Comparison of ENCODE assay signal across 2 cellular contexts in the genomic region with DNA sequence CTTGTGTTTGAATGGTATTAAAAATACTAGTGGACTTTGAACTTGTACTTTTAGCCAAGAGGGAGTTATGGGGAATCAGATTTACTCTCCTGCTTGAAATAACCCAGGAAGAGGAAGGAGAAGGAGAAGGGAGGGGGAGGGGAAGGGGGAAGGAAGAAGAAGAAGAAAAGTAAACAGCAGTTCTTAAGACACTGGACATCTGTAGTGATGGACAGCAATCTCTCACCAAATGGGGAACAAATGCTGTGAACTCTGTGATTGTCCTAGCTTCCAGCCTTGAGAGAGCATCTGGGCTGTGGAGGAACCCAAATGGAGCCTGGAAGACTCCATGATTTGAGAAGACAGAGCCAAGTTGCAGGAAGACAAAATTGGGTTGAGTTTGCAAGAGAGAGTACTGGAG.
A peak's percentile ranks its signal among the peaks of the same experiment; 100 is the strongest.
TF ChIP-seq lines count a peak whose summit lies in the region.

No MANE protein-coding gene starts in this region.

TF ChIP-seq in K562, 482 proteins besides CTCF, POLR2A, EP300 and RAD21 (continued from another document):
- TF ChIP-seq, protein P1, sequence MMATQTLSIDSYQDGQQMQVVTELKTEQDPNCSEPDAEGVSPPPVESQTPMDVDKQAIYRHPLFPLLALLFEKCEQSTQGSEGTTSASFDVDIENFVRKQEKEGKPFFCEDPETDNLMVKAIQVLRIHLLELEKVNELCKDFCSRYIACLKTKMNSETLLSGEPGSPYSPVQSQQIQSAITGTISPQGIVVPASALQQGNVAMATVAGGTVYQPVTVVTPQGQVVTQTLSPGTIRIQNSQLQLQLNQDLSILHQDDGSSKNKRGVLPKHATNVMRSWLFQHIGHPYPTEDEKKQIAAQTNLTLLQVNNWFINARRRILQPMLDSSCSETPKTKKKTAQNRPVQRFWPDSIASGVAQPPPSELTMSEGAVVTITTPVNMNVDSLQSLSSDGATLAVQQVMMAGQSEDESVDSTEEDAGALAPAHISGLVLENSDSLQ (IDR thresholded peaks at IDR 0.05) = peak; percentile 38; the same call in 1 of the 2 replicates
- TF ChIP-seq CHD2 (IDR thresholded peaks at IDR 0.05; ENCODE audit: low read depth, low read length) = no peak
- no peak for TF ChIP-seq ZNF445 (CRISPR knock-in tag; IDR thresholded peaks at IDR 0.05; ENCODE audit: low read depth)

TF ChIP-seq in SK-N-SH treated with all-trans-retinoic acid at 6 μM for 48 hours, 23 proteins besides CTCF, POLR2A, EP300 and RAD21 (continued from another document):
- TF ChIP-seq, protein P2, sequence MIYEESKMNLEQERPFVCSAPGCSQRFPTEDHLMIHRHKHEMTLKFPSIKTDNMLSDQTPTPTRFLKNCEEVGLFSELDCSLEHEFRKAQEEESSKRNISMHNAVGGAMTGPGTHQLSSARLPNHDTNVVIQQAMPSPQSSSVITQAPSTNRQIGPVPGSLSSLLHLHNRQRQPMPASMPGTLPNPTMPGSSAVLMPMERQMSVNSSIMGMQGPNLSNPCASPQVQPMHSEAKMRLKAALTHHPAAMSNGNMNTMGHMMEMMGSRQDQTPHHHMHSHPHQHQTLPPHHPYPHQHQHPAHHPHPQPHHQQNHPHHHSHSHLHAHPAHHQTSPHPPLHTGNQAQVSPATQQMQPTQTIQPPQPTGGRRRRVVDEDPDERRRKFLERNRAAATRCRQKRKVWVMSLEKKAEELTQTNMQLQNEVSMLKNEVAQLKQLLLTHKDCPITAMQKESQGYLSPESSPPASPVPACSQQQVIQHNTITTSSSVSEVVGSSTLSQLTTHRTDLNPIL (CRISPR knock-in tag; IDR thresholded peaks at IDR 0.05; ENCODE audit: low read depth) = no peak
- TF ChIP-seq RARB (CRISPR knock-in tag; IDR thresholded peaks at IDR 0.05) (no peak), SNAI2 (CRISPR knock-in tag; IDR thresholded peaks at IDR 0.05) (no peak), ZNF70 (CRISPR knock-in tag; IDR thresholded peaks at IDR 0.05) (no peak), ARNTL (CRISPR knock-in tag; IDR thresholded peaks at IDR 0.05; ENCODE audit: borderline replicate concordance, low read depth) (no peak), GLIS3 (CRISPR knock-in tag; IDR thresholded peaks at IDR 0.05) (no peak), TOX (CRISPR knock-in tag; IDR thresholded peaks at IDR 0.05; ENCODE audit: borderline replicate concordance) (no peak)
- TF ChIP-seq, protein P3, sequence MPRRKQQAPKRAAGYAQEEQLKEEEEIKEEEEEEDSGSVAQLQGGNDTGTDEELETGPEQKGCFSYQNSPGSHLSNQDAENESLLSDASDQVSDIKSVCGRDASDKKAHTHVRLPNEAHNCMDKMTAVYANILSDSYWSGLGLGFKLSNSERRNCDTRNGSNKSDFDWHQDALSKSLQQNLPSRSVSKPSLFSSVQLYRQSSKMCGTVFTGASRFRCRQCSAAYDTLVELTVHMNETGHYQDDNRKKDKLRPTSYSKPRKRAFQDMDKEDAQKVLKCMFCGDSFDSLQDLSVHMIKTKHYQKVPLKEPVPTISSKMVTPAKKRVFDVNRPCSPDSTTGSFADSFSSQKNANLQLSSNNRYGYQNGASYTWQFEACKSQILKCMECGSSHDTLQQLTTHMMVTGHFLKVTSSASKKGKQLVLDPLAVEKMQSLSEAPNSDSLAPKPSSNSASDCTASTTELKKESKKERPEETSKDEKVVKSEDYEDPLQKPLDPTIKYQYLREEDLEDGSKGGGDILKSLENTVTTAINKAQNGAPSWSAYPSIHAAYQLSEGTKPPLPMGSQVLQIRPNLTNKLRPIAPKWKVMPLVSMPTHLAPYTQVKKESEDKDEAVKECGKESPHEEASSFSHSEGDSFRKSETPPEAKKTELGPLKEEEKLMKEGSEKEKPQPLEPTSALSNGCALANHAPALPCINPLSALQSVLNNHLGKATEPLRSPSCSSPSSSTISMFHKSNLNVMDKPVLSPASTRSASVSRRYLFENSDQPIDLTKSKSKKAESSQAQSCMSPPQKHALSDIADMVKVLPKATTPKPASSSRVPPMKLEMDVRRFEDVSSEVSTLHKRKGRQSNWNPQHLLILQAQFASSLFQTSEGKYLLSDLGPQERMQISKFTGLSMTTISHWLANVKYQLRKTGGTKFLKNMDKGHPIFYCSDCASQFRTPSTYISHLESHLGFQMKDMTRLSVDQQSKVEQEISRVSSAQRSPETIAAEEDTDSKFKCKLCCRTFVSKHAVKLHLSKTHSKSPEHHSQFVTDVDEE (CRISPR knock-in tag; IDR thresholded peaks at IDR 0.05) = no peak
- TF ChIP-seq, protein P4, sequence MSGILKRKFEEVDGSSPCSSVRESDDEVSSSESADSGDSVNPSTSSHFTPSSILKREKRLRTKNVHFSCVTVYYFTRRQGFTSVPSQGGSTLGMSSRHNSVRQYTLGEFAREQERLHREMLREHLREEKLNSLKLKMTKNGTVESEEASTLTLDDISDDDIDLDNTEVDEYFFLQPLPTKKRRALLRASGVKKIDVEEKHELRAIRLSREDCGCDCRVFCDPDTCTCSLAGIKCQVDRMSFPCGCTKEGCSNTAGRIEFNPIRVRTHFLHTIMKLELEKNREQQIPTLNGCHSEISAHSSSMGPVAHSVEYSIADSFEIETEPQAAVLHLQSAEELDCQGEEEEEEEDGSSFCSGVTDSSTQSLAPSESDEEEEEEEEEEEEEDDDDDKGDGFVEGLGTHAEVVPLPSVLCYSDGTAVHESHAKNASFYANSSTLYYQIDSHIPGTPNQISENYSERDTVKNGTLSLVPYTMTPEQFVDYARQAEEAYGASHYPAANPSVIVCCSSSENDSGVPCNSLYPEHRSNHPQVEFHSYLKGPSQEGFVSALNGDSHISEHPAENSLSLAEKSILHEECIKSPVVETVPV (CRISPR knock-in tag; IDR thresholded peaks at IDR 0.05) = no peak
- TF ChIP-seq, protein P5, sequence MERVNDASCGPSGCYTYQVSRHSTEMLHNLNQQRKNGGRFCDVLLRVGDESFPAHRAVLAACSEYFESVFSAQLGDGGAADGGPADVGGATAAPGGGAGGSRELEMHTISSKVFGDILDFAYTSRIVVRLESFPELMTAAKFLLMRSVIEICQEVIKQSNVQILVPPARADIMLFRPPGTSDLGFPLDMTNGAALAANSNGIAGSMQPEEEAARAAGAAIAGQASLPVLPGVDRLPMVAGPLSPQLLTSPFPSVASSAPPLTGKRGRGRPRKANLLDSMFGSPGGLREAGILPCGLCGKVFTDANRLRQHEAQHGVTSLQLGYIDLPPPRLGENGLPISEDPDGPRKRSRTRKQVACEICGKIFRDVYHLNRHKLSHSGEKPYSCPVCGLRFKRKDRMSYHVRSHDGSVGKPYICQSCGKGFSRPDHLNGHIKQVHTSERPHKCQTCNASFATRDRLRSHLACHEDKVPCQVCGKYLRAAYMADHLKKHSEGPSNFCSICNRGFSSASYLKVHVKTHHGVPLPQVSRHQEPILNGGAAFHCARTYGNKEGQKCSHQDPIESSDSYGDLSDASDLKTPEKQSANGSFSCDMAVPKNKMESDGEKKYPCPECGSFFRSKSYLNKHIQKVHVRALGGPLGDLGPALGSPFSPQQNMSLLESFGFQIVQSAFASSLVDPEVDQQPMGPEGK (CRISPR knock-in tag; IDR thresholded peaks at IDR 0.05; ENCODE audit: borderline replicate concordance) = no peak
